Comparison of ENCODE assay signal across 8 cellular contexts in the genomic region with DNA sequence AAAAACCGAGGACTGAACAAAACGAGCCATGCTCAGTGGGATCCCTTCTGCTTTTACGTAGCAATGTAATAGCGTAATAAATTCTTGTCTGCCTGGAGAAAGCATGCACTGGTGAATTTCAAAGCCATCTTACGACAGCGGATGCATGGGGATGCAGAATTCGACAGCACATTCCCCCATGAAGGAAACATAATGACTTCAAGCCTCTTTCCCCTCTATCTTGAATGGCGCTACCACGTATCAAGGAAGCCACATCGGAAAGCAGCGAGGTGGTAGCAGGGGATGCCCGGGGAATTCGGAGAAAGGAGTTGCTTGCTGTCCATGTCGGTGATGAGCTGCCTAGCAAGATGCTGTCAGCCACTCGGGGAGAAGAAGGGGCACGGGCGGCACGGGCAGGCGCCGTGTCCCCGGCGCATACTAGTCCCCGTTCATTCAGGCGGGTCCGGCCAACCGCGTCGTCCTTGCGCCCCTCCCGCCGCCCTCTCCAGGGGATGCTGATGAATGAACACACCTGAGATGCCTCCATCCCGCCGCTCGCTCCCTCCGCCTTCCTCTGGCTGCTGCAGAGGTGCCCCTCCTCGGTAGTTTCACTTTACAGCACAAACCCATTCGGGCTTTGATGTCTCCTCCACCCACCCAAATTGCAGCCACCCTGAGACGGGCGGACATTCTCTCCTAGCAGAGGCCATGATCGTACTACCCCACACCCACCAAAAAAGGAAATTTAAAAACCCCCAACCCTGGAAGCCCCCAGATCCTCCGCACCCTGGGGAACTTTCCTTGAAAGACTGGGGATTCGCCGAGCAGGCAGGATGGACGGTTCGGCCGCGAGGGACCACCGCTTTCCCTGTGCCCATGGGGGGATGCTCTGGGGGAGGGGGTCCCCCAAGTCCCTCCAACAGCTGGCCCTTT. TPM values are rescaled to one million over a fixed set of nuclear protein-coding genes. Genes with fewer than 3 reads are reported as not detected.
DNase-seq lines count a peak whose midpoint lies in the region; ATAC-seq and TF ChIP-seq lines count a peak whose summit lies in the region.

No MANE protein-coding gene starts in this region.

- H3K9me3 ChIP-seq in CD8-positive, alpha-beta memory T cell (ENCODE audit: low read length): no peaks in the 10 kb centered on the region
- no peaks in the 10 kb centered on the region for H3K9me3 ChIP-seq in body of pancreas
- H3K9me3 ChIP-seq in smooth muscle cell (replicated peaks; ENCODE audit: low read depth): no peaks in the 10 kb centered on the region

- no peaks in the 10 kb centered on the region for H3K36me3 ChIP-seq in CD8-positive, alpha-beta memory T cell (ENCODE audit: insufficient read depth, low read length)
- no peaks in the 10 kb centered on the region for H3K36me3 ChIP-seq in body of pancreas (replicated peaks in 1 of 2; ENCODE audit: insufficient read depth in 1 of 2, low read depth in 2 of 2)
- no peaks in the 10 kb centered on the region for H3K36me3 ChIP-seq in smooth muscle cell (ENCODE audit: low read depth)

- H3K4me1 ChIP-seq in CD8-positive, alpha-beta memory T cell (ENCODE audit: insufficient read depth, low read length): peaks cover 9% of the 10 kb centered on the region
- H3K4me1 ChIP-seq in body of pancreas (peaks cover 33% of the 10 kb centered on the region), smooth muscle cell (ENCODE audit: low read depth) (peaks cover 17% of the 10 kb centered on the region)

- H3K27me3 Mint-ChIP-seq in CD8-positive, alpha-beta memory T cell: peaks cover 3 to 5% of the 10 kb centered on the region in 2 donors

- CTCF ChIA-PET in CD8-positive, alpha-beta memory T cell (lab: Charles Lee): no interaction called here

- peak; percentile 14 for ATAC-seq in HG03354 (IDR thresholded peaks at IDR 0.05; ENCODE audit: poor library complexity, severe bottlenecking, unreplicated experiment)
- peak; percentile 41 for ATAC-seq in body of pancreas
- ATAC-seq in HG02884 (IDR thresholded peaks at IDR 0.05; ENCODE audit: unreplicated experiment): no peak

- peak overlapping the region; percentile 78 for H3K9ac ChIP-seq in smooth muscle cell (ENCODE audit: low read depth)

- peak overlapping the region; percentile 91 for H3K4me2 ChIP-seq in smooth muscle cell

- intact Hi-C loops in body of pancreas (cut with DNase I): no loop called here

- no peaks in the 10 kb centered on the region for H3K9me3 Mint-ChIP-seq in CD8-positive, alpha-beta memory T cell

- H3K4me3 Mint-ChIP-seq in CD8-positive, alpha-beta memory T cell: peak overlapping the region; percentile 90 to 100 (median 99)

- POLR2A ChIA-PET in CD8-positive, alpha-beta memory T cell (lab: Charles Lee): interaction anchor here (0.6 kb wide), 1 partner anchor 133 kb away, joined by 3 read pairs; a partner anchor contains a TSS

- H3K36me3 Mint-ChIP-seq in CD8-positive, alpha-beta memory T cell: peaks cover 0 to 6% (median 1%) of the 10 kb centered on the region in 3 donors

- WGBS in body of pancreas, 2 donors: 5 to 7% methylated on average over 27 to 48 of the region's 48 CpGs
- 1% methylated on average over 34 of the region's 48 CpGs for WGBS in smooth muscle cell (ENCODE audit: low lambda C conversion rate)

- peak overlapping the region; percentile 57 for H2AFZ ChIP-seq in smooth muscle cell (ENCODE audit: low read depth)

- H3K27ac Mint-ChIP-seq in CD8-positive, alpha-beta memory T cell: peak overlapping the region; percentile 34 to 99 (median 96)

- H3K4me3 ChIP-seq in CD8-positive, alpha-beta memory T cell (ENCODE audit: low read length): peak overlapping the region; percentile 95
- H3K4me3 ChIP-seq in body of pancreas: peak overlapping the region; percentile 86 to 94
- H3K4me3 ChIP-seq in smooth muscle cell: peak overlapping the region; percentile 90

- H3K4me1 Mint-ChIP-seq in CD8-positive, alpha-beta memory T cell: peaks cover 7 to 20% (median 15%) of the 10 kb centered on the region in 3 donors

- no peak for TF ChIP-seq POLR2A in body of pancreas (IDR thresholded peaks at IDR 0.05)

- TF ChIP-seq CTCF in body of pancreas (IDR thresholded peaks at IDR 0.05) (no peak), smooth muscle cell (IDR thresholded peaks at IDR 0.05; ENCODE audit: borderline replicate concordance, insufficient read depth, poor library complexity, severe bottlenecking) (no peak)

- H3K27me3 ChIP-seq in CD8-positive, alpha-beta memory T cell (ENCODE audit: insufficient read depth, low read length, poor library complexity, severe bottlenecking): no peaks in the 10 kb centered on the region
- no peaks in the 10 kb centered on the region for H3K27me3 ChIP-seq in body of pancreas
- no peaks in the 10 kb centered on the region for H3K27me3 ChIP-seq in smooth muscle cell (ENCODE audit: low read depth)

- peak overlapping the region; percentile 59 for H3K27ac ChIP-seq in CD8-positive, alpha-beta memory T cell (ENCODE audit: low read depth, low read length)
- H3K27ac ChIP-seq in body of pancreas (peak overlapping the region; percentile 70 to 91 (median 88)), smooth muscle cell (ENCODE audit: low read depth) (peak overlapping the region; percentile 49)

- H4K20me1 ChIP-seq in smooth muscle cell (ENCODE audit: low read depth): peaks cover 22% of the 10 kb centered on the region

- peaks cover 33% of the 10 kb centered on the region for H3K79me2 ChIP-seq in smooth muscle cell (ENCODE audit: low read depth)

- peaks cover 14% of the 10 kb centered on the region for H3F3A ChIP-seq in smooth muscle cell (ENCODE audit: low read depth)

- DNase-seq in CD8-positive, alpha-beta memory T cell: peak; percentile 39 to 73 (median 40)
- DNase-seq in T-helper 2 cell: peak; percentile 6 to 48 (median 34)
- peak; percentile 61 to 64 (median 62) for DNase-seq in body of pancreas
- DNase-seq in iPS-NIHi11 (ENCODE audit: low spot score): peak; percentile 65
- peak; percentile 23 for DNase-seq in smooth muscle cell (lab: John Stamatoyannopoulos, UW; ENCODE audit: unreplicated experiment)
- no peak for DNase-seq in NCI-H2081 treated with DMSO at 0.1 percent for 48 hours (lab: John Stamatoyannopoulos, UW)

RNA-seq across cellular contexts. Expression of a gene that starts 0.6 kb away (rescaled TPM):
- 1 to 10 TPM in 1 of 2 experiments, under 1 TPM in 1; 0.92 to 1.7 TPM for total RNA-seq in CD8-positive, alpha-beta memory T cell
- 0.28 TPM for polyA plus RNA-seq in CD8-positive, alpha-beta memory T cell
- 10 to 100 TPM; 56.8 to 79.1 TPM for total RNA-seq in body of pancreas
- 21.0 and 29.0 TPM in 2 replicates for total RNA-seq in smooth muscle cell
- polyA plus RNA-seq in smooth muscle cell: 11.3 and 14.6 TPM in 2 replicates
